ENCODE assay signal across 9 cellular contexts in genomic region chr2:32277363-32277673, GRCh38. TPM values are rescaled to one million over a fixed set of nuclear protein-coding genes. Genes with fewer than 3 reads are reported as not detected.
A peak's percentile ranks its signal among the peaks of the same experiment; 100 is the strongest.
DNase-seq lines count a peak whose midpoint lies in the region; ATAC-seq and TF ChIP-seq lines count a peak whose summit lies in the region.
"Had no signal": no experiment of that assay in that cellular context is flagged by ENCODE, and none has a peak within 500 bp of the region (broad histone marks: within the 10 kb centered on the region; RNA-seq: fewer than 3 reads in every experiment).

No MANE protein-coding gene starts in this region.

- no peak for TF ChIP-seq CTCF in BJ (IDR thresholded peaks at IDR 0.05; ENCODE audit: insufficient read depth, low read depth, low read length)
- TF ChIP-seq CTCF in cardiac fibroblast (IDR thresholded peaks at IDR 0.05; ENCODE audit: low read depth, low read length): no peak
- no peak for TF ChIP-seq CTCF in GM10248 (IDR thresholded peaks at IDR 0.05; ENCODE audit: control extremely low read depth, extremely low read depth, low read depth, missing control alignments)

- ATAC-seq in HG03175 (IDR thresholded peaks at IDR 0.05; ENCODE audit: unreplicated experiment): peak; percentile 3
- no peak for ATAC-seq in naive thymus-derived CD4-positive, alpha-beta T cell
- no peak for ATAC-seq in HG03571 (IDR thresholded peaks at IDR 0.05; ENCODE audit: unreplicated experiment)

- peaks cover 0 to 10% (median 4%) of the 10 kb centered on the region in 5 donors for H3K36me3 Mint-ChIP-seq in naive thymus-derived CD4-positive, alpha-beta T cell

- H3K36me3 ChIP-seq in BJ (ENCODE audit: control insufficient read depth, insufficient read depth, low read length): peaks cover 3% of the 10 kb centered on the region; the same call in 1 of the 2 replicates
- H3K36me3 ChIP-seq in naive thymus-derived CD4-positive, alpha-beta T cell (ENCODE audit: control insufficient read depth in 2 of 3, insufficient read depth in 3 of 3, low read length in 3 of 3): peaks cover 0 to 3% (median 1%) of the 10 kb centered on the region in 3 experiments

- CTCF ChIA-PET in BJ (lab: Yijun Ruan, JAX) (interaction anchor here (1.1 kb wide), 1 partner anchor 1584 kb away, joined by 3 read pairs; no protein-coding TSS in a partner anchor), GM10248 (lab: Yijun Ruan, JAX) (no interaction called here)
- CTCF ChIA-PET in naive thymus-derived CD4-positive, alpha-beta T cell (lab: Charles Lee): no interaction called here

- H3K27me3 Mint-ChIP-seq in naive thymus-derived CD4-positive, alpha-beta T cell: peaks cover 0 to 6% (median 0%) of the 10 kb centered on the region in 5 donors

- H3K27ac ChIP-seq in naive thymus-derived CD4-positive, alpha-beta T cell (ENCODE audit: low read depth, low read length): peak overlapping the region; percentile 84

- H3K9me3 ChIP-seq in naive thymus-derived CD4-positive, alpha-beta T cell (ENCODE audit: control insufficient read depth in 2 of 3, low read length in 3 of 3): no peaks in the 10 kb centered on the region

- intact Hi-C loops in naive thymus-derived CD4-positive, alpha-beta T cell (cut with micrococcal nuclease): loop anchor here (1.0 to 5.0 kb wide), 8 partner anchors 80 to 1320 kb away; partner anchors contain the start of genes SLC30A6 (in 2 of the 2), SPAST (in 2 of the 2), BIRC6 (in 1 of the 2) and FAM98A (in 1 of the 2)

- H3K4me3 ChIP-seq in BJ (ENCODE audit: low read depth, low read length) (peak overlapping the region; percentile 99), cardiac fibroblast (replicated peaks in 1 of 2; ENCODE audit: low read depth in 2 of 2, low read length in 2 of 2) (peak overlapping the region; percentile 97 to 100)
- peak overlapping the region; percentile 67 for H3K4me3 ChIP-seq in naive thymus-derived CD4-positive, alpha-beta T cell (ENCODE audit: low read length)

- peak overlapping the region; percentile 82 to 100 (median 94) for H3K4me3 Mint-ChIP-seq in naive thymus-derived CD4-positive, alpha-beta T cell

- H3K27ac Mint-ChIP-seq in naive thymus-derived CD4-positive, alpha-beta T cell: peak overlapping the region; percentile 91 to 100 (median 98)

- POLR2A ChIA-PET in BJ (lab: Charles Lee): no interaction called here
- POLR2A ChIA-PET in naive thymus-derived CD4-positive, alpha-beta T cell (lab: Charles Lee): interaction anchor here (1.0 to 2.5 kb wide), 4 partner anchors 13 to 269 kb away, joined by 3 to 7 read pairs (median 4); partner anchors contain the start of genes DPY30 and SLC30A6
- POLR2A ChIA-PET in GM10248 (lab: Yijun Ruan, JAX): no interaction called here

- H3K4me1 Mint-ChIP-seq in naive thymus-derived CD4-positive, alpha-beta T cell: peaks cover 10 to 44% (median 32%) of the 10 kb centered on the region in 7 donors

- no peak for DNase-seq in BJ (ENCODE audit: low read depth)
- no peak for DNase-seq in cardiac fibroblast (ENCODE audit: low read depth in 2 of 2)
- peak in 1 of 9 donors; percentile 2 for DNase-seq in naive thymus-derived CD4-positive, alpha-beta T cell
- DNase-seq in NCI-H2227 (lab: John Stamatoyannopoulos, UW; ENCODE audit: unreplicated experiment): no peak
- no peak for DNase-seq in GM10248 (ENCODE audit: extremely low spot score)
- no peak for DNase-seq in cortex of kidney (lab: John Stamatoyannopoulos, UW)

- no peaks in the 10 kb centered on the region; the same call in 1 of the 2 replicates for H3K27me3 ChIP-seq in BJ (ENCODE audit: control insufficient read depth, insufficient read depth, low read length)
- no peaks in the 10 kb centered on the region for H3K27me3 ChIP-seq in naive thymus-derived CD4-positive, alpha-beta T cell (ENCODE audit: control insufficient read depth in 2 of 2, insufficient read depth in 2 of 2, low read length in 2 of 2)

- no peaks in the 10 kb centered on the region for H3K9me3 Mint-ChIP-seq in naive thymus-derived CD4-positive, alpha-beta T cell

- peaks cover 0 to 6% of the 10 kb centered on the region in 2 donors for H3K4me1 ChIP-seq in naive thymus-derived CD4-positive, alpha-beta T cell (ENCODE audit: control insufficient read depth in 2 of 2, insufficient read depth in 2 of 2, low read length in 2 of 2)

RNA-seq across cellular contexts. Expression of gene YIPF4, which starts 0.4 kb away (rescaled TPM):
- 5.3 and 15.6 TPM in 2 replicates for polyA plus RNA-seq in BJ (2011; rRNA removed)
- 3.3 and 4.0 TPM in 2 replicates for polyA minus RNA-seq in BJ (2011; rRNA and poly(A)+ RNA removed)
- total RNA-seq in naive thymus-derived CD4-positive, alpha-beta T cell: 10 to 100 TPM; 21.0 to 43.5 (median 30.5) TPM
- 10 to 100 TPM in 1 of 2 donors, 1 to 10 TPM in 1; 7.8 to 13.6 TPM for polyA plus RNA-seq in naive thymus-derived CD4-positive, alpha-beta T cell

RNA-seq across cellular contexts. Expression of gene NLRC4, which starts 12.6 kb away (rescaled TPM):
- polyA plus RNA-seq in BJ (2011; rRNA removed): not detected in 2 replicates
- 0.09 TPM in 1 of 2 replicates, not detected in the other for polyA minus RNA-seq in BJ (2011; rRNA and poly(A)+ RNA removed)
- 1 to 10 TPM in 1 of 5 experiments, under 1 TPM in 3, not detected in 1; 0.27 to 6.3 (median 0.50) TPM for total RNA-seq in naive thymus-derived CD4-positive, alpha-beta T cell
- not detected for polyA plus RNA-seq in naive thymus-derived CD4-positive, alpha-beta T cell
- total RNA-seq: dermis microvascular lymphatic vessel endothelial cell had no signal
